ENCODE assay signal across 8 cellular contexts in the genomic region with DNA sequence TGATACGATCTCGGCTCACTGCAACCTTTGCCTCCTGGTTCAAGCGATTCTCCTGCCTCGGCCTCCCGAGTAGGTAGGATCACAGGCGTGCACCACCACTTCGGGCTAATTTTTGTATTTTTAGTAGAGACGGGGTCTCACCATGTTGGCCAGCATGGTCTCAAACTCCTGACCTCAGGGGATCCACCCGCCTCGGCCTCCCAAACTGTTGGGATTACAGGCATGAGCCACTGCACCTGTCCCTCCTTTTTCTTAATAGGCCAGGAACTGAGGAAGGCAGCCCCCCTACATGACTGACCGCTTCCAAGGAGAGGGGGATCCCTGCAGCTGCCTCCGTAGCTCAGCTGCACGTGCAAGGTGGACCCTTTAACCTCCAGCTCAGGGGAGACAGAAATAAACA.
DNase-seq lines count a peak whose midpoint lies in the region; ATAC-seq and TF ChIP-seq lines count a peak whose summit lies in the region.
"Not testable (repeated sequence)": the region's sequence is repeated elsewhere in the genome, so short reads cannot be mapped to it uniquely, and the experiment has no call there.

No MANE protein-coding gene starts in this region.

- not testable (repeated sequence) for H3K27ac ChIP-seq in coronary artery; endodermal cell (ENCODE audit: low read depth, low read length); right atrium auricular region

- peak overlapping the region; percentile 8 for H3K27ac Mint-ChIP-seq in T-helper 17 cell
- H3K27ac Mint-ChIP-seq in endodermal cell, type B pancreatic cell: not testable (repeated sequence)

- DNase-seq in H7 (peak; percentile 14), coronary artery (ENCODE audit: low spot score) (peak; percentile 31), endodermal cell (peak; percentile 20), right atrium auricular region (ENCODE audit: low spot score) (peak; percentile 23), type B pancreatic cell (ENCODE audit: extremely low spot score, unreplicated experiment) (peak; percentile 34)
- DNase-seq in T-helper 17 cell = not testable (repeated sequence)
- DNase-seq in activated CD8-positive, alpha-beta memory T cell treated with anti-CD3 and anti-CD28 coated beads for 24 hours = peak; percentile 33
- DNase-seq in activated CD8-positive, alpha-beta memory T cell treated with anti-CD3 and anti-CD28 coated beads, Interleukin-2, amount 50 U/mL, for 48 hours = peak; percentile 33

- H3K4me3 ChIP-seq in H7 (ENCODE audit: insufficient read depth, low read depth, low read length); coronary artery; endodermal cell (ENCODE audit: low read length); right atrium auricular region: not testable (repeated sequence)

- H3K27me3 ChIP-seq in H7 (ENCODE audit: control insufficient read depth, insufficient read depth, low read length); endodermal cell (ENCODE audit: control insufficient read depth, insufficient read depth, low read length, poor library complexity, severe bottlenecking); right atrium auricular region: not testable (repeated sequence)

- H3K9me3 ChIP-seq in T-helper 17 cell (ENCODE audit: control insufficient read depth, low read length, poor library complexity, severe bottlenecking); endodermal cell (ENCODE audit: control insufficient read depth, low read length); right atrium auricular region: not testable (repeated sequence)

- H3K4me1 Mint-ChIP-seq in T-helper 17 cell (peaks cover 16% of the 10 kb centered on the region), endodermal cell (peaks cover 10% of the 10 kb centered on the region)
- H3K4me1 Mint-ChIP-seq in type B pancreatic cell (ENCODE audit: unreplicated experiment) = not testable (repeated sequence)

- 90 to 93% methylated on average over 13 of the region's 13 CpGs for WGBS in endodermal cell (ENCODE audit: insufficient coverage in 1 of 2, insufficient read length in 1 of 2), 2 experiments

- H3K36me3 Mint-ChIP-seq in T-helper 17 cell (ENCODE audit: low read depth); endodermal cell (ENCODE audit: low read depth); type B pancreatic cell: not testable (repeated sequence)

- not testable (repeated sequence) for H3K9ac ChIP-seq in endodermal cell (ENCODE audit: extremely low read depth, low read length, poor library complexity, severe bottlenecking)

- H3K27me3 Mint-ChIP-seq in T-helper 17 cell; endodermal cell (ENCODE audit: insufficient read depth): not testable (repeated sequence)
- peaks cover 29% of the 10 kb centered on the region for H3K27me3 Mint-ChIP-seq in type B pancreatic cell

- not testable (repeated sequence) for ATAC-seq in T-helper 17 cell

- H3K4me3 Mint-ChIP-seq in T-helper 17 cell, endodermal cell, type B pancreatic cell: not testable (repeated sequence)

- TF ChIP-seq CTCF in coronary artery (IDR thresholded peaks at IDR 0.05); endodermal cell (conservative IDR thresholded peaks at IDR 0.05); right atrium auricular region (IDR thresholded peaks at IDR 0.05); type B pancreatic cell (conservative IDR thresholded peaks at IDR 0.05): not testable (repeated sequence)

- not testable (repeated sequence) for H3K9me3 Mint-ChIP-seq in endodermal cell, type B pancreatic cell

- not testable (repeated sequence) for H3K36me3 ChIP-seq in H7 (replicated peaks; ENCODE audit: control insufficient read depth, insufficient read depth, low read length); endodermal cell (ENCODE audit: control insufficient read depth, insufficient read depth, low read length); right atrium auricular region

- H3K4me1 ChIP-seq in endodermal cell (ENCODE audit: control insufficient read depth, insufficient read depth, low read length); right atrium auricular region: not testable (repeated sequence)
